10 cellular contexts compared by ENCODE assay signal in the genomic region with DNA sequence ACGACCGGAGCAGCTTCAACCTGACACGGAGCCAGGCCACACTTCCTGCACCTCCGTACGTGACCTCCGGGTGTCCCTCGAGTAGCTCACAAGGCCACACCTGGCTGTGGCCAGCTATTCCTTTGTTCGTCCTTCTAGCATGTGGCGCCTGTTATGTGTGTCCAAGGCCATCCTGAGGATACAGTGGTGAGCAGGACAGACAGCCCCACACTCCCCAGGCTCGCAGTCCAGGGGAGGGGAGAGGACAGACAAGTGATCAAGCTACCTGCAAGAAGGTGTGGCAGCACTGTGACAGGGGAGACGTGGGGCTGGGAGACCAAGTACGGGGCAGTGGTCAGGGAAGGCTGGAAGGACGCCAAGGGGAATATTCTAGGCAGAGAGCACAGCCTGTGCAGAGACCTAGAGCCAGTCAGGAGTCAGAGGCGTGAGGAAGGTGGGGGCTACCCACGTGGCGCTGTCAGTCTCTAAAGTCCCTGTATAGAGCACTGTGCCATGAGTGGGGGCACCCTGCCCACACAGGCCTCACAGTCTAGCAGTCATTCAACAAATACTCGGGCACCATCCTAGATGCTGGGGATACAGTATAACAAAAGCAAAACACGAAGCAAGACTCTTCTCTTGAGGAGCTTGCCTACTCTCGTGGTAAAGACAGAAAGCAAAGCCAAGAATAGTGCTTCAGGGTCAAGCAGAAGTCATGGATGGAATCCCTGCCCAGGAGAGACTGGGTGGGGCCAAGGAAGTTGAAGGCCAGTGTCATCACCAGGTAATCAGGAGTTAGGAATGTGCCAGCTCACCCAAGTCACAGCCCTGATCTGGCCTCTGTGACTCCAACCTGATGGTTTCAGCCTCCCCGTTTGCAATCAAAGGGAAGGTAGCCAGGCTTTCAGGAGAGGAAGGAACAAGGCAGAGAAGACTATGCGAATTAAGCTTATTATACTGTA. TPM values are rescaled to one million over a fixed set of nuclear protein-coding genes. Genes with fewer than 3 reads are reported as not detected.
DNase-seq lines count a peak whose midpoint lies in the region; ATAC-seq and TF ChIP-seq lines count a peak whose summit lies in the region.
"Had no signal": no experiment of that assay in that cellular context is flagged by ENCODE, and none has a peak within 500 bp of the region (broad histone marks: within the 10 kb centered on the region; RNA-seq: fewer than 3 reads in every experiment).

No MANE protein-coding gene starts in this region.

- no peaks in the 10 kb centered on the region for H3K36me3 ChIP-seq in PC-3 (ENCODE audit: low read depth, low read length)
- no peaks in the 10 kb centered on the region for H3K36me3 ChIP-seq in smooth muscle cell (ENCODE audit: low read depth)

- H3F3A ChIP-seq in PC-3 (ENCODE audit: low read length, unreplicated experiment): no peaks in the 10 kb centered on the region
- H3F3A ChIP-seq in smooth muscle cell (ENCODE audit: low read depth): peaks cover 4% of the 10 kb centered on the region

- no peaks in the 10 kb centered on the region for H3K9me2 ChIP-seq in PC-3 (replicated peaks; ENCODE audit: low read length)

- CTCF ChIA-PET in PC-3 (lab: Charles Lee): interaction anchor here (0.6 to 1.1 kb wide), 4 partner anchors 22 to 105 kb away, joined by 4 read pairs; no protein-coding TSS in a partner anchor

- intact Hi-C loops in PC-3 (cut with micrococcal nuclease): no loop called here

- H3K4me3 ChIP-seq in PC-3 (ENCODE audit: low read length) (no peak overlapping the region), foreskin fibroblast (ENCODE audit: low read depth in 1 of 2, low read length in 2 of 2) (no peak overlapping the region), smooth muscle cell (no peak overlapping the region)

- H3K4me2 ChIP-seq in PC-3 (ENCODE audit: low read length) (peak overlapping the region; percentile 46), smooth muscle cell (peak overlapping the region; percentile 47)

- no peak overlapping the region for H2AFZ ChIP-seq in PC-3 (ENCODE audit: low read length)
- no peak overlapping the region for H2AFZ ChIP-seq in smooth muscle cell (ENCODE audit: low read depth)
- H2AFZ ChIP-seq: parathyroid adenoma had no signal

- 86% methylated on average over 21 of the region's 21 CpGs for WGBS in smooth muscle cell (ENCODE audit: low lambda C conversion rate)

- POLR2A ChIA-PET in PC-3 (lab: Charles Lee; ENCODE audit: unreplicated experiment): interaction anchor here (0.6 kb wide), 1 partner anchor 9 kb away, joined by 3 read pairs; no protein-coding TSS in a partner anchor

- H3K9me3 ChIP-seq in PC-3 (ENCODE audit: low read length) (no peaks in the 10 kb centered on the region), smooth muscle cell (replicated peaks; ENCODE audit: low read depth) (no peaks in the 10 kb centered on the region)

- H4K20me1 ChIP-seq in PC-3 (ENCODE audit: low read length) (no peaks in the 10 kb centered on the region), smooth muscle cell (ENCODE audit: low read depth) (no peaks in the 10 kb centered on the region)

- H3K27ac ChIP-seq in PC-3 (ENCODE audit: low read length) (peak overlapping the region; percentile 100), smooth muscle cell (ENCODE audit: low read depth) (peak overlapping the region; percentile 93)
- H3K27ac ChIP-seq: parathyroid adenoma had no signal

- ATAC-seq in PC-3: peak; percentile 73
- no peak for ATAC-seq in GM19351 (IDR thresholded peaks at IDR 0.05; ENCODE audit: unreplicated experiment)
- no peak for ATAC-seq in HG03469 (IDR thresholded peaks at IDR 0.05; ENCODE audit: unreplicated experiment)

- no peaks in the 10 kb centered on the region for H3K79me2 ChIP-seq in PC-3 (ENCODE audit: low read length)
- H3K79me2 ChIP-seq in smooth muscle cell (ENCODE audit: low read depth): no peaks in the 10 kb centered on the region
- H3K79me2 ChIP-seq: parathyroid adenoma had no signal

- peaks cover 37% of the 10 kb centered on the region for H3K4me1 ChIP-seq in PC-3 (ENCODE audit: insufficient read depth, low read length)
- H3K4me1 ChIP-seq in smooth muscle cell (ENCODE audit: low read depth): no peaks in the 10 kb centered on the region
- H3K4me1 ChIP-seq: parathyroid adenoma had no signal

- DNase-seq in H4 (ENCODE audit: low spot score) (peak; percentile 23), PC-3 (peak; percentile 84), foreskin fibroblast (peak; percentile 8 to 33), smooth muscle cell (lab: John Stamatoyannopoulos, UW; ENCODE audit: unreplicated experiment) (no peak), Ammon's horn (ENCODE audit: low spot score) (no peak)
- DNase-seq: dermis blood vessel endothelial cell, T-helper 1 cell had no signal

- BruUV-seq in PC-3 (replicated peaks; lab: Mats Ljungman, UMichigan): no TSS peak

- peak overlapping the region; percentile 88 for H3K9ac ChIP-seq in PC-3 (ENCODE audit: low read length)
- H3K9ac ChIP-seq in smooth muscle cell (ENCODE audit: low read depth): peak overlapping the region; percentile 77
- H3K9ac ChIP-seq: parathyroid adenoma had no signal

- H3K27me3 ChIP-seq in PC-3 (ENCODE audit: low read length): no peaks in the 10 kb centered on the region
- no peaks in the 10 kb centered on the region for H3K27me3 ChIP-seq in smooth muscle cell (ENCODE audit: low read depth)

- peak; percentile 36; the same call in 1 of the 2 replicates for TF ChIP-seq CTCF in PC-3 (conservative IDR thresholded peaks at IDR 0.05; ENCODE audit: low read depth, low read length)
- no peak for TF ChIP-seq CTCF in foreskin fibroblast (IDR thresholded peaks at IDR 0.05; ENCODE audit: low read depth, low read length)
- TF ChIP-seq CTCF in smooth muscle cell (IDR thresholded peaks at IDR 0.05; ENCODE audit: borderline replicate concordance, insufficient read depth, poor library complexity, severe bottlenecking): no peak

RNA-seq across cellular contexts. Expression of gene PROSER2, which starts 58.6 kb away (rescaled TPM):
- total RNA-seq in H4 (2014; rRNA removed; shearing (Covaris generic)): 1.5 and 1.9 TPM in 2 replicates
- total RNA-seq in PC-3 (2014; rRNA removed) (52.5 and 66.0 TPM in 2 replicates), smooth muscle cell (3.7 and 4.9 TPM in 2 replicates)
- polyA plus RNA-seq in smooth muscle cell: 8.2 and 26.3 TPM in 2 replicates

Comparison
In these comparisons a context has a peak if more than half of its experiments do, and no peak if none do; other contexts are left out.
1. DNase-seq: peak in H4 (single experiment), PC-3 (single experiment) and foreskin fibroblast (2 of 2); none in smooth muscle cell (single experiment) and Ammon's horn (single experiment).